ENCODE assay signal across 8 cellular contexts in the genomic region with DNA sequence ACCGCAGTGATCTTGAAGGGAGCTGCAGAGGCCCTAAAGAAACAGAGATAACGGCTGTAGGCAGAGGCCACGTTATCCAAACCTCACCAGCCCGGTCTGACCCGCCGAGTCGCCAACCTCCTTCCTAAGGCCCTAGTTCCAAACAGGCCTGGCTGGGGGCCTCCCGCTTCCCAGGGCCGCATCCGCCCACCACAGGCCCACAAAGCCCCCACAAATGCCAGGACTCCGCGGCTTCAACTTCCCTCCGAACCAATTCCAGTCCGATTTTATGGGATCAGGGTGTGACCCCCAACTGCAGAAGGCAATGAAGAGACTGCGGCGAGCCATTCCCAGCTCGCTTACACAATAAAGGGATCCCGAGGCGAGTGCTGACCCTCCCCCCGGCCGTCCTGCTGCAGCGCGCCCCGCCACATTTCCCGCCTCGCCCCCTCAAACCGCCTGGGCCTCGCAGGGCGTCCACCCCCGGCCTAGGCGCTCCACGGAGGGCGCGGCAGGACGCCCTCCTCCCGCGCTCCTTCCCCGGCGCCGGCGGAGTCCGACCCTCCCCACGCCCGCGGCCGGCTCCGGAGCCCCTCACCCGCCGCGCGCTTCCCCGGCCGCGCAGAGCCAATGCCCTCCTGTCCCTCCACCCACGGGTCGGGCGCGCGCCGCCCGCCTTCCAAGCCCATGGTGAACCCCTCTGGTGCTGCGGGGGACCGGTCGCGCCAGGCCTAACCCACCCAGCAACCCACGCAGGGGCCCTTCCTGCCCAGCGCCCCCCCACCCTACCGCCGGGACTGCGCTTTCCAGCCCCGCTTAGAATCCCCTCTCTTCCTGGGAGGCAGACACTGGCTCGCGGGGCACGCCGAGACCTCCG. TPM values are rescaled to one million over a fixed set of nuclear protein-coding genes. Genes with fewer than 3 reads are reported as not detected.
DNase-seq lines count a peak whose midpoint lies in the region; ATAC-seq and TF ChIP-seq lines count a peak whose summit lies in the region.

No MANE protein-coding gene starts in this region.

- DNase-seq in AG04450 (ENCODE audit: low read depth, low spot score) (no peak), HFF-Myc (ENCODE audit: extremely low read depth, low read depth) (no peak), activated B cell treated with CpG ODN at 0.5 μM for 24 hours (peak; percentile 29), mesendoderm (peak; percentile 81), tibial artery (peak; percentile 49 to 74), RKO (ENCODE audit: low spot score) (no peak)

- intact Hi-C loops in activated B cell treated with CpG ODN at 0.5 μM for 24 hours (cut with micrococcal nuclease) (loop anchor here (2.0 to 10.0 kb wide), 5 partner anchors 117 to 948 kb away; partner anchors contain the start of genes CFAP52, NDEL1, NTN1 and STX8), tibial artery (cut with DNase I; ENCODE audit: low total_unique reads) (loop anchor here (5.0 to 10.0 kb wide), 2 partner anchors 55 to 113 kb away; partner anchors contain the start of gene CCDC42)

- H3K27ac ChIP-seq in AG04450 (ENCODE audit: low read depth, low read length) (peak overlapping the region; percentile 69), mesendoderm (ENCODE audit: low read depth, low read length) (peak overlapping the region; percentile 94), tibial artery (peak overlapping the region; percentile 97 to 98)

- CTCF ChIA-PET in AG04450 (lab: Charles Lee) (interaction anchor here (0.5 to 1.4 kb wide), 5 partner anchors 16 to 405 kb away, joined by 3 to 8 read pairs (median 4); partner anchors contain the start of gene SLC25A35), activated B cell treated with CpG ODN at 0.5 μM for 24 hours (lab: Charles Lee) (no interaction called here)

- H3K9me3 Mint-ChIP-seq in activated B cell treated with CpG ODN at 0.5 μM for 24 hours = no peaks in the 10 kb centered on the region

- no CpG with 5 or more reads among the region's 76 CpGs for WGBS in mesendoderm (ENCODE audit: extremely low coverage, insufficient coverage, low lambda C conversion rate)

- no peak overlapping the region for H4K5ac ChIP-seq in mesendoderm (ENCODE audit: low read length)

- POLR2A ChIA-PET in AG04450 (lab: Yijun Ruan, JAX) (interaction anchor here (1.4 to 2.4 kb wide), 2 partner anchors 68 to 94 kb away, joined by 4 to 28 read pairs; no protein-coding TSS in a partner anchor), activated B cell treated with CpG ODN at 0.5 μM for 24 hours (lab: Charles Lee) (interaction anchor here (0.7 to 1.6 kb wide), 2 partner anchors 194 to 707 kb away, joined by 3 to 6 read pairs; partner anchors contain the start of gene NDEL1)

- H3K9me3 ChIP-seq in AG04450 (ENCODE audit: control insufficient read depth, insufficient read depth, low read length) (no peaks in the 10 kb centered on the region; the same call in 1 of the 2 replicates), endocrine pancreas (ENCODE audit: control insufficient read depth, low read length) (no peaks in the 10 kb centered on the region), tibial artery (no peaks in the 10 kb centered on the region)

- peak overlapping the region; percentile 97 for H3K56ac ChIP-seq in mesendoderm (ENCODE audit: low read length)

- peaks cover 46% of the 10 kb centered on the region for H3K79me2 ChIP-seq in mesendoderm (ENCODE audit: control insufficient read depth, insufficient read depth, low read length)

- H3K4me3 ChIP-seq in AG04450 (ENCODE audit: low read depth, low read length) (peak overlapping the region; percentile 92), HFF-Myc (replicated peaks; ENCODE audit: low read depth, low read length) (peak overlapping the region; percentile 70), endocrine pancreas (ENCODE audit: control insufficient read depth, insufficient read depth, low read length) (no peak overlapping the region), mesendoderm (ENCODE audit: low read length) (peak overlapping the region; percentile 95), tibial artery (peak overlapping the region; percentile 91 to 97)

- no peak for ATAC-seq in activated B cell treated with CpG ODN at 0.5 μM for 24 hours (ENCODE audit: low read depth)
- ATAC-seq in HG03139 (IDR thresholded peaks at IDR 0.05; ENCODE audit: unreplicated experiment) = no peak

- H3K4ac ChIP-seq in mesendoderm (ENCODE audit: low read depth, low read length) = peak overlapping the region; percentile 74

- peak overlapping the region; percentile 29 for H4K8ac ChIP-seq in mesendoderm (ENCODE audit: low read depth, low read length)

- H3K9ac ChIP-seq in endocrine pancreas (ENCODE audit: control insufficient read depth, insufficient read depth, low read length) (peak overlapping the region; percentile 73), mesendoderm (ENCODE audit: low read length) (peak overlapping the region; percentile 96)

- peak overlapping the region; percentile 72 for H2BK5ac ChIP-seq in mesendoderm (ENCODE audit: low read length)

- peak overlapping the region; percentile 61 for H3K27ac Mint-ChIP-seq in activated B cell treated with CpG ODN at 0.5 μM for 24 hours

- H3K27me3 ChIP-seq in AG04450 (ENCODE audit: control insufficient read depth, insufficient read depth, low read length) (no peaks in the 10 kb centered on the region), endocrine pancreas (ENCODE audit: control insufficient read depth, insufficient read depth, low read length) (no peaks in the 10 kb centered on the region), mesendoderm (ENCODE audit: insufficient read depth, low read length, poor library complexity) (no peaks in the 10 kb centered on the region), tibial artery (no peaks in the 10 kb centered on the region)

- peak overlapping the region; percentile 39 for H3K23ac ChIP-seq in mesendoderm (ENCODE audit: low read length)

- peaks cover 7% of the 10 kb centered on the region for H3K79me1 ChIP-seq in mesendoderm (ENCODE audit: low read length)

- H2BK15ac ChIP-seq in mesendoderm (replicated peaks; ENCODE audit: low read depth) = no peak overlapping the region

- H3K36me3 ChIP-seq in endocrine pancreas (ENCODE audit: control insufficient read depth, insufficient read depth, low read length) = no peaks in the 10 kb centered on the region
- no peaks in the 10 kb centered on the region for H3K36me3 ChIP-seq in mesendoderm (ENCODE audit: control insufficient read depth, insufficient read depth, low read length)
- H3K36me3 ChIP-seq in tibial artery = no peaks in the 10 kb centered on the region

- no peak overlapping the region for H2AK5ac ChIP-seq in mesendoderm (ENCODE audit: low read length)

- peak overlapping the region; percentile 71 for H3K18ac ChIP-seq in mesendoderm (ENCODE audit: low read length)

- TF ChIP-seq CTCF in AG04450 (IDR thresholded peaks at IDR 0.05; ENCODE audit: low read depth, low read length) (no peak), HFF-Myc (IDR thresholded peaks at IDR 0.05; ENCODE audit: low read depth, low read length, missing control alignments) (no peak), activated B cell treated with CpG ODN at 0.5 μM for 24 hours (IDR thresholded peaks at IDR 0.05) (no peak), tibial artery (IDR thresholded peaks at IDR 0.05) (no peak)

- H3K27me3 Mint-ChIP-seq in activated B cell treated with CpG ODN at 0.5 μM for 24 hours = peaks cover 38% of the 10 kb centered on the region

- H3K4me1 Mint-ChIP-seq in activated B cell treated with CpG ODN at 0.5 μM for 24 hours = peaks cover 19% of the 10 kb centered on the region

- H3K36me3 Mint-ChIP-seq in activated B cell treated with CpG ODN at 0.5 μM for 24 hours (ENCODE audit: low read depth) = no peaks in the 10 kb centered on the region

- no peak overlapping the region for H2BK120ac ChIP-seq in mesendoderm (ENCODE audit: low read depth, low read length)

- peak overlapping the region; percentile 59 for H3K4me2 ChIP-seq in mesendoderm (ENCODE audit: low read length)

- peak overlapping the region; percentile 97 for H3K4me3 Mint-ChIP-seq in activated B cell treated with CpG ODN at 0.5 μM for 24 hours

- H3K4me1 ChIP-seq in endocrine pancreas (ENCODE audit: control insufficient read depth, insufficient read depth, low read length) (peaks cover 13% of the 10 kb centered on the region), mesendoderm (ENCODE audit: control insufficient read depth, low read depth, low read length) (peaks cover 12% of the 10 kb centered on the region), tibial artery (peaks cover 0 to 44% (median 14%) of the 10 kb centered on the region in 4 donors)

RNA-seq across cellular contexts. Expression of gene MYH10, which starts 0.9 kb away (rescaled TPM):
- polyA plus RNA-seq in AG04450 (2011; rRNA removed) = 98.4 and 103 TPM in 2 replicates
- polyA minus RNA-seq in AG04450 (2011; rRNA and poly(A)+ RNA removed) = 163 and 182 TPM in 2 replicates
- total RNA-seq in activated B cell treated with CpG ODN at 0.5 μM for 24 hours = 2.0 and 3.4 TPM in 2 replicates
- 90.4 TPM for polyA plus RNA-seq in mesendoderm (2013, experiment 1 of 2)
- 88.2 TPM for polyA plus RNA-seq in mesendoderm (2013, experiment 2 of 2)

Comparison
In these comparisons a context has a peak if more than half of its experiments do, and no peak if none do; other contexts are left out.
1. DNase-seq: peak in activated B cell treated with CpG ODN at 0.5 μM for 24 hours (single experiment), mesendoderm (single experiment) and tibial artery (2 of 2); none in AG04450 (single experiment), HFF-Myc (single experiment) and RKO (single experiment).
2. Peak in every context shown above with its lines, with median percentiles within 50 percentile points of each other: H3K27ac ChIP-seq.